In the genomic region with DNA sequence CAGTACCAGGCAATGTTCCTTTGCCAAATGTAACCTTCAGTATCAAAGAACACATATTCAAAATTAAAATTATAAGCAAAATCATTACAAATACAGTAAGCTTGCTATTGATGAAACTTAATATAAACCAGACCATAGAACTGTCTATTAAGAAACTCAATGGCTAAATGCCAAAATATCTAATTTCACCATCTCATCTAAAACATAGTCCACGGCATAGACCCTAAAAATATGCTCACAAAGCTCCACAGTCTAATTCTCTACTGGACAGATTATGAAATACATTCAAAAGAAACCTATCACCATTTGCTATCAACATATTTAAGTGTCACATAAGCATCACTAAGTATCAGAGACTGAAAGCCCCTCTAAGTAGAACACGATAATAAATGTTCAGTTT, we compare ENCODE assay signal across 27 cellular contexts.
"Had no signal": no experiment of that assay in that cellular context is flagged by ENCODE, and none has a peak within 500 bp of the region (broad histone marks: within the 10 kb centered on the region; RNA-seq: fewer than 3 reads in every experiment).

No MANE protein-coding gene starts in this region.

- H3K36me3 ChIP-seq: adrenal gland, breast epithelium had no signal

- H3K9ac ChIP-seq: KMS-11 had no signal

- H3K27me3 Mint-ChIP-seq: activated B cell treated with CpG ODN at 0.5 μM for 24 hours; activated CD4-positive, alpha-beta memory T cell treated with anti-CD3 and anti-CD28 coated beads for 36 hours; activated CD4-positive, alpha-beta T cell treated with anti-CD3 and anti-CD28 coated beads, Interleukin-2, amount 10 ng/mL, durations not matched to agents 7 days and 5 days; activated naive CD8-positive, alpha-beta T cell treated with anti-CD3 and anti-CD28 coated beads for 36 hours; T-helper 17 cell had no signal

- H3K27me3 ChIP-seq: adrenal gland, breast epithelium, SJSA1 had no signal

- H3K9me3 ChIP-seq: adrenal gland, breast epithelium, SJSA1 had no signal

- DNase-seq: activated B cell treated with CpG ODN at 0.5 μM for 24 hours; activated CD4-positive, alpha-beta memory T cell treated with anti-CD3 and anti-CD28 coated beads for 36 hours; activated CD4-positive, alpha-beta T cell treated with anti-CD3 and anti-CD28 coated beads for 1 hour; activated CD4-positive, alpha-beta T cell treated with anti-CD3 and anti-CD28 coated beads, Interleukin-2, amount 10 ng/mL, durations not matched to agents 7 days and 5 days; activated CD8-positive, alpha-beta memory T cell treated with anti-CD3 and anti-CD28 coated beads for 24 hours; activated effector memory CD4-positive, alpha-beta T cell treated with anti-CD3 and anti-CD28 coated beads, Interleukin-2, amount 50 U/mL, for 16 hours; activated naive CD4-positive, alpha-beta T cell treated with anti-CD3 and anti-CD28 coated beads for 36 hours; activated naive CD8-positive, alpha-beta T cell treated with anti-CD3 and anti-CD28 coated beads for 36 hours; activated T-cell treated with anti-CD3 and anti-CD28 coated beads, Interleukin-2, amount 50 U/mL, for 4 hours; adrenal gland; anterior cingulate cortex; caudate nucleus; NCI-H1092; NCI-H1417; NCI-H1930; NCI-H2171; NCI-H2227 treated with DMSO at 0.1 percent for 48 hours; NCI-H446 treated with DMSO at 0.1 percent for 48 hours; NCI-H774; NK-92 treated with Interleukin-12 subunit alpha and Interleukin-12 subunit beta, amount 100 ng/mL, for 24 hours; PC-3; SHP77; T-helper 17 cell; T-helper 9 cell had no signal

- ATAC-seq: activated T-cell treated with anti-CD3 and anti-CD28 coated beads, Interleukin-2, amount 50 U/mL, for 4 hours; PC-3; T-helper 17 cell had no signal

- H3K9me3 Mint-ChIP-seq: activated B cell treated with CpG ODN at 0.5 μM for 24 hours; activated CD4-positive, alpha-beta memory T cell treated with anti-CD3 and anti-CD28 coated beads for 36 hours; activated naive CD4-positive, alpha-beta T cell treated with anti-CD3 and anti-CD28 coated beads for 36 hours; activated T-cell treated with anti-CD3 and anti-CD28 coated beads, Interleukin-2, amount 50 U/mL, for 4 hours had no signal

- H3K27ac ChIP-seq: breast epithelium, KMS-11, SJSA1 had no signal

- H3K27ac Mint-ChIP-seq: activated B cell treated with CpG ODN at 0.5 μM for 24 hours; activated CD4-positive, alpha-beta memory T cell treated with anti-CD3 and anti-CD28 coated beads for 36 hours; activated CD4-positive, alpha-beta T cell treated with anti-CD3 and anti-CD28 coated beads, Interleukin-2, amount 10 ng/mL, durations not matched to agents 7 days and 5 days; activated naive CD4-positive, alpha-beta T cell treated with anti-CD3 and anti-CD28 coated beads for 36 hours; activated naive CD8-positive, alpha-beta T cell treated with anti-CD3 and anti-CD28 coated beads for 36 hours had no signal

- H3K4me3 ChIP-seq: adrenal gland, breast epithelium, SJSA1 had no signal

- H3K4me3 Mint-ChIP-seq: activated B cell treated with CpG ODN at 0.5 μM for 24 hours; activated CD4-positive, alpha-beta memory T cell treated with anti-CD3 and anti-CD28 coated beads for 36 hours; activated CD4-positive, alpha-beta T cell treated with anti-CD3 and anti-CD28 coated beads, Interleukin-2, amount 10 ng/mL, durations not matched to agents 7 days and 5 days; activated naive CD4-positive, alpha-beta T cell treated with anti-CD3 and anti-CD28 coated beads for 36 hours; activated naive CD8-positive, alpha-beta T cell treated with anti-CD3 and anti-CD28 coated beads for 36 hours; activated T-cell treated with anti-CD3 and anti-CD28 coated beads, Interleukin-2, amount 50 U/mL, for 4 hours; T-helper 17 cell had no signal

- H3K4me2 ChIP-seq: KMS-11 had no signal
